ENCODE assay signal across 6 cellular contexts in genomic region chr5:177304392-177305119, GRCh38. TPM values are rescaled to one million over a fixed set of nuclear protein-coding genes. Genes with fewer than 3 reads are reported as not detected.
DNase-seq lines count a peak whose midpoint lies in the region; ATAC-seq and TF ChIP-seq lines count a peak whose summit lies in the region.

No MANE protein-coding gene starts in this region.

- no peak for TF ChIP-seq CTCF in heart left ventricle (IDR thresholded peaks at IDR 0.05)

- peaks cover 63% of the 10 kb centered on the region for H3K36me3 Mint-ChIP-seq in dendritic cell treated with granulocyte-macrophage colony-stimulating factor and Interleukin-4, amounts not matched to agents 40 ng/mL and 50 ng/mL, for 4 days (ENCODE audit: low read depth)

- H3K4me3 ChIP-seq in heart left ventricle: peak overlapping the region in 11 of 12 donors; percentile 76 to 100 (median 94)
- peak overlapping the region; percentile 91 for H3K4me3 ChIP-seq in skeletal muscle cell (ENCODE audit: low read depth, low read length)

- peaks cover 0 to 49% (median 27%) of the 10 kb centered on the region in 9 donors for H3K36me3 ChIP-seq in heart left ventricle

- peak overlapping the region in 11 of 12 donors; percentile 79 to 96 (median 89) for H3K27ac ChIP-seq in heart left ventricle

- H3K27me3 ChIP-seq in heart left ventricle: no peaks in the 10 kb centered on the region

- no peaks in the 10 kb centered on the region for H3K9me3 ChIP-seq in heart left ventricle

- H3K27me3 Mint-ChIP-seq in dendritic cell treated with granulocyte-macrophage colony-stimulating factor and Interleukin-4, amounts not matched to agents 40 ng/mL and 50 ng/mL, for 4 days: no peaks in the 10 kb centered on the region

- H3K9me3 Mint-ChIP-seq in dendritic cell treated with granulocyte-macrophage colony-stimulating factor and Interleukin-4, amounts not matched to agents 40 ng/mL and 50 ng/mL, for 4 days: no peaks in the 10 kb centered on the region

- peak overlapping the region; percentile 95 for H3K4me3 Mint-ChIP-seq in dendritic cell treated with granulocyte-macrophage colony-stimulating factor and Interleukin-4, amounts not matched to agents 40 ng/mL and 50 ng/mL, for 4 days

- ATAC-seq in heart left ventricle (no peak), HG03354 (IDR thresholded peaks at IDR 0.05; ENCODE audit: poor library complexity, severe bottlenecking, unreplicated experiment) (no peak)

- H3K27ac Mint-ChIP-seq in dendritic cell treated with granulocyte-macrophage colony-stimulating factor and Interleukin-4, amounts not matched to agents 40 ng/mL and 50 ng/mL, for 4 days: peak overlapping the region; percentile 86

- TF ChIP-seq POLR2A in heart left ventricle (IDR thresholded peaks at IDR 0.05): no peak

- H3K4me1 ChIP-seq in heart left ventricle: peaks cover 0 to 90% (median 46%) of the 10 kb centered on the region in 12 donors

- WGBS in heart left ventricle, 4 donors: 33 to 46% (median 35%) methylated on average over 8 to 19 of the region's 19 CpGs

- DNase-seq in heart left ventricle (peak in 1 of 5 donors; percentile 30), cardiac septum (ENCODE audit: low spot score) (no peak), skeletal muscle cell (ENCODE audit: low read depth) (no peak), HuH-7 (ENCODE audit: low spot score) (no peak)

- intact Hi-C loops in heart left ventricle (cut with DNase I) (loop anchor here in 6 of 10 donors (5.0 to 10.0 kb wide), 4 partner anchors 172 to 192 kb away; partner anchors contain the start of gene NSD1 (in 1 of the 6)), cardiac septum (cut with DNase I) (loop anchor here (5.0 kb wide), 2 partner anchors 172 to 192 kb away; partner anchors contain the start of gene NSD1)
- intact Hi-C loops in dendritic cell treated with granulocyte-macrophage colony-stimulating factor and Interleukin-4, amounts not matched to agents 40 ng/mL and 50 ng/mL, for 4 days (cut with micrococcal nuclease): loop anchor here (5.0 kb wide), 3 partner anchors 53 to 172 kb away; partner anchors contain the start of genes NSD1 and RGS14

- peaks cover 87% of the 10 kb centered on the region for H3K4me1 Mint-ChIP-seq in dendritic cell treated with granulocyte-macrophage colony-stimulating factor and Interleukin-4, amounts not matched to agents 40 ng/mL and 50 ng/mL, for 4 days (ENCODE audit: low read depth)

RNA-seq across cellular contexts. Expression of gene PRELID1, which starts 1.0 kb away (rescaled TPM):
- 10 to 100 TPM; 30.3 to 80.6 (median 42.4) TPM for total RNA-seq in heart left ventricle
- 100 to 1,000 TPM in 1 of 2 donors, 10 to 100 TPM in 1; 33.8 to 160 TPM for polyA plus RNA-seq in heart left ventricle
- total RNA-seq in cardiac septum: 49.8 TPM

RNA-seq across cellular contexts. Expression of gene RAB24, which starts 1.0 kb away (rescaled TPM):
- 10 to 100 TPM; 11.6 to 27.5 (median 18.9) TPM for total RNA-seq in heart left ventricle
- polyA plus RNA-seq in heart left ventricle: 10 to 100 TPM; 23.8 to 28.3 TPM
- total RNA-seq in cardiac septum: 19.0 TPM

RNA-seq across cellular contexts. Expression of gene MXD3, which starts 7.1 kb away (rescaled TPM):
- total RNA-seq in heart left ventricle (1 to 10 TPM in 8 of 9 donors, under 1 TPM in 1; 0.52 to 9.1 (median 3.1) TPM), cardiac septum (1.9 TPM)
- 1 to 10 TPM; 1.3 to 2.5 TPM for polyA plus RNA-seq in heart left ventricle

RNA-seq across cellular contexts. Expression of gene LMAN2, which starts 46.9 kb away (rescaled TPM):
- total RNA-seq in heart left ventricle: 100 to 1,000 TPM in 3 of 9 donors, 10 to 100 TPM in 6; 50.2 to 155 (median 63.6) TPM
- 100 to 1,000 TPM in 1 of 2 donors, 10 to 100 TPM in 1; 43.3 to 313 TPM for polyA plus RNA-seq in heart left ventricle
- total RNA-seq in cardiac septum: 67.5 TPM

RNA-seq across cellular contexts. Expression of gene RGS14, which starts 53.2 kb away (rescaled TPM):
- total RNA-seq in heart left ventricle: 10 to 100 TPM in 1 of 9 donors, 1 to 10 TPM in 8; 1.3 to 10.7 (median 2.9) TPM
- 1 to 10 TPM; 3.7 to 4.9 TPM for polyA plus RNA-seq in heart left ventricle
- total RNA-seq in cardiac septum: 4.3 TPM
